30 cellular contexts compared by ENCODE assay signal in the genomic region with DNA sequence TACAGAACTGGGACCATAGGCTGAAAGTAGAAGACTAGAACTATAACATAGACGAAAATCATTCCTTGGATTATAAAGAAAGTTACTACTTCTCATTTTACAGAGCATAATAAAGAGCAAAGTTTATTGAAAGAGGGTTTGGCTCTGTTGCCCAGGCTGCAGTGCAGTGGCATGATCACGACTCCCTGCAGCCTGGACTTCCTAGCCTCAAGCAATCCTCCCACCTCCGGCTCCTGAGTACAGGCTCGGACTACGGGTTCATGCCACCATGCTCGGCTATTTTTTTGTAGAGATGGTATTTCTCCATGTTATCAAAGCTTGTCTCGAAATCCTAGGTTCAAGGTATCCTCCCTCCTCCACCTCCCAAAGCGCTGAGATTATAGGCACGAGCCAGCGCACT.
"Had no signal": no experiment of that assay in that cellular context is flagged by ENCODE, and none has a peak within 500 bp of the region (broad histone marks: within the 10 kb centered on the region; RNA-seq: fewer than 3 reads in every experiment).

No MANE protein-coding gene starts in this region.

- H3K27ac ChIP-seq: ascending aorta, KMS-11, VCaP had no signal

- H3K4me3 ChIP-seq: ascending aorta had no signal

- H3K4me1 ChIP-seq: ascending aorta had no signal

- ATAC-seq: activated naive CD4-positive, alpha-beta T cell treated with anti-CD3 and anti-CD28 coated beads, Interleukin-2, amount 50 U/mL, for 72 hours; activated naive CD8-positive, alpha-beta T cell treated with anti-CD3 and anti-CD28 coated beads, Interleukin-2, amount 50 U/mL, for 24 hours; activated T-cell treated with anti-CD3 and anti-CD28 coated beads, Interleukin-2, amount 50 U/mL, for 4 hours; Right ventricle myocardium inferior; T-cell had no signal

- H3K27me3 Mint-ChIP-seq: activated CD4-positive, alpha-beta memory T cell treated with anti-CD3 and anti-CD28 coated beads for 36 hours; activated CD4-positive, alpha-beta T cell treated with anti-CD3 and anti-CD28 coated beads, Interleukin-2, amount 10 ng/mL, durations not matched to agents 7 days and 5 days; activated naive CD8-positive, alpha-beta T cell treated with anti-CD3 and anti-CD28 coated beads, Interleukin-2, amount 50 U/mL, for 24 hours; central memory CD8-positive, alpha-beta T cell; T-cell had no signal

- H3K36me3 Mint-ChIP-seq: activated CD4-positive, alpha-beta memory T cell treated with anti-CD3 and anti-CD28 coated beads for 36 hours; T-cell had no signal

- H3K9me3 ChIP-seq: ascending aorta had no signal

- H3K4me2 ChIP-seq: KMS-11 had no signal

- H3K27ac Mint-ChIP-seq: activated CD4-positive, alpha-beta memory T cell treated with anti-CD3 and anti-CD28 coated beads for 36 hours; activated CD4-positive, alpha-beta T cell treated with anti-CD3 and anti-CD28 coated beads, Interleukin-2, amount 10 ng/mL, durations not matched to agents 7 days and 5 days; activated naive CD4-positive, alpha-beta T cell treated with anti-CD3 and anti-CD28 coated beads, Interleukin-2, amount 50 U/mL, for 72 hours; activated naive CD8-positive, alpha-beta T cell treated with anti-CD3 and anti-CD28 coated beads, Interleukin-2, amount 50 U/mL, for 24 hours; brain; T-cell had no signal

- FAIRE-seq: RCC 7860, TTC549 had no signal

- H3K27me3 ChIP-seq: ascending aorta had no signal

- H3K36me3 ChIP-seq: ascending aorta had no signal

- H3K4me1 Mint-ChIP-seq: activated CD4-positive, alpha-beta T cell treated with anti-CD3 and anti-CD28 coated beads, Interleukin-2, amount 10 ng/mL, durations not matched to agents 7 days and 5 days; activated naive CD8-positive, alpha-beta T cell treated with anti-CD3 and anti-CD28 coated beads, Interleukin-2, amount 50 U/mL, for 24 hours; brain; central memory CD8-positive, alpha-beta T cell; T-cell had no signal

- H3K9ac ChIP-seq: KMS-11 had no signal

- H3K4me3 Mint-ChIP-seq: activated CD4-positive, alpha-beta memory T cell treated with anti-CD3 and anti-CD28 coated beads for 36 hours; activated CD4-positive, alpha-beta T cell treated with anti-CD3 and anti-CD28 coated beads, Interleukin-2, amount 10 ng/mL, durations not matched to agents 7 days and 5 days; activated naive CD8-positive, alpha-beta T cell treated with anti-CD3 and anti-CD28 coated beads, Interleukin-2, amount 50 U/mL, for 24 hours; activated T-cell treated with anti-CD3 and anti-CD28 coated beads, Interleukin-2, amount 50 U/mL, for 4 hours; brain; central memory CD8-positive, alpha-beta T cell; T-cell had no signal

- DNase-seq: activated CD4-positive, alpha-beta memory T cell treated with anti-CD3 and anti-CD28 coated beads for 36 hours; activated CD4-positive, alpha-beta T cell treated with anti-CD3 and anti-CD28 coated beads, Interleukin-2, amount 10 ng/mL, durations not matched to agents 7 days and 5 days; activated CD4-positive, CD25-positive, alpha-beta regulatory T cell; activated CD8-positive, alpha-beta memory T cell treated with anti-CD3 and anti-CD28 coated beads for 24 hours; activated effector memory CD4-positive, alpha-beta T cell treated with anti-CD3 and anti-CD28 coated beads, Interleukin-2, amount 50 U/mL, for 16 hours; activated naive CD4-positive, alpha-beta T cell treated with Interleukin-2 at 50 U/mL for 16 hours; activated naive CD8-positive, alpha-beta T cell treated with anti-CD3 and anti-CD28 coated beads, Interleukin-2, amount 50 U/mL, for 24 hours; activated T-cell treated with anti-CD3 and anti-CD28 coated beads, Interleukin-2, amount 50 U/mL, for 4 hours; amniotic stem cell; MM.1S; NCI-H1105 treated with DMSO at 0.1 percent for 48 hours; NCI-H1436 treated with DMSO at 0.1 percent for 48 hours; NCI-H187; NCI-H2081; NCI-H2227 treated with DMSO at 0.1 percent for 48 hours; NCI-H446 treated with DMSO at 0.1 percent for 48 hours; NCI-H524 treated with DMSO at 0.1 percent for 48 hours; NCI-H82; T-cell; T-helper 2 cell; T1000 had no signal
